ENCODE assay signal across 1 cellular context in the genomic region with DNA sequence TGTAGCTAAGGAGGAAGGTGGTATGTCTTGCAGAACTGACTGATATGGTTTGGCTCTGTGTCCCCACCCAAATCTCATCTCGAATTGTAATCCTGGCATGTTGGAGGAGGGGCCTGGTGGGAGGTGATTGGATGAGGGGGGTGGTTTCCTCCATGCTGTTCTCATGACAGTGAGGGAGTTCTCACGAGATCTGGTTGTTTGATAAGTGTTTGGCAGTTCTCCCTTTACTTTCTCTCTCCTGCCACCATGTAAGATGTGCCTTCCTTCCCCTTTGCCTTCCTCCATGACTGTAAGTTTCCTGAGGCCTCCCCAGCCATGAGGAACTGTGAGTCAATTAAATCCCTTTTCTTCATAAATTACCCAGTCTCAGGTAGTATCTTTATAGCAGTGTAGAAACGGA. TPM values are rescaled to one million over a fixed set of nuclear protein-coding genes. Genes with fewer than 3 reads are reported as not detected.
"Had no signal": no experiment of that assay in that cellular context is flagged by ENCODE, and none has a peak within 500 bp of the region (broad histone marks: within the 10 kb centered on the region; RNA-seq: fewer than 3 reads in every experiment).

No MANE protein-coding gene starts in this region.

RNA-seq across cellular contexts. Expression of a gene that starts 21.5 kb away (rescaled TPM):
- total RNA-seq: OCI-LY7 had no signal
